Comparison of ENCODE assay signal across 15 cellular contexts in the genomic region with DNA sequence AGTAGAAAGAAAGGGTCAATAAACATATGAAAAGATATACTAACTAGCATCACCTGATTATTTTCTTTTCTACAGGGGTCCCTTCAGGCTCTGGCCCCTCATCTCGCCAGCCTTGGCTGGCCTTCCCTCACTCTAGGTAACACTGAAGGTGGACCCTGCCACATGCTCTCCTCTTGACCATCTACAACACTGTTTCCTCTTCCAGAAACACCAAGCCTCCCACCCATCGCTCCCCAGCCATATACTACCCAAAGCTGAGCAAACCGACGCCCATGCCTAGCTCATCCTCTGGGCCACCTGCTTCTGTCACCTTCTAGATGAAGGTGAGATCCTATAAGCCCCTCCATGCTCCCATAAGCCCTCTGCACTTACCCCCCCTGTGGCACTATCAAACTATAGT. TPM values are rescaled to one million over a fixed set of nuclear protein-coding genes. Genes with fewer than 3 reads are reported as not detected.
DNase-seq lines count a peak whose midpoint lies in the region; ATAC-seq and TF ChIP-seq lines count a peak whose summit lies in the region.
"Had no signal": no experiment of that assay in that cellular context is flagged by ENCODE, and none has a peak within 500 bp of the region (broad histone marks: within the 10 kb centered on the region; RNA-seq: fewer than 3 reads in every experiment).

No MANE protein-coding gene starts in this region.

- no peak for ATAC-seq in activated CD8-positive, alpha-beta T cell treated with anti-CD3 and anti-CD28 coated beads, Interleukin-2, amount 10 ng/mL, durations not matched to agents 7 days and 5 days
- ATAC-seq in esophagus mucosa, result peak; percentile 23
- ATAC-seq in GM18519 (IDR thresholded peaks at IDR 0.05; ENCODE audit: low FRiP score, unreplicated experiment), result no peak
- ATAC-seq in activated naive CD4-positive, alpha-beta T cell treated with anti-CD3 and anti-CD28 coated beads, Interleukin-2, amount 50 U/mL, for 72 hours, result no peak
- ATAC-seq: PC-3 had no signal

- POLR2A ChIA-PET in Caco-2 (lab: Charles Lee), result no interaction called here
- POLR2A ChIA-PET in activated CD8-positive, alpha-beta T cell treated with anti-CD3 and anti-CD28 coated beads, Interleukin-2, amount 10 ng/mL, durations not matched to agents 7 days and 5 days (lab: Charles Lee), result no interaction called here
- POLR2A ChIA-PET in activated CD4-positive, alpha-beta memory T cell treated with anti-CD3 and anti-CD28 coated beads for 36 hours (lab: Charles Lee), result interaction anchor here (0.8 kb wide), 1 partner anchor 14 kb away, joined by 3 read pairs; no protein-coding TSS in a partner anchor

- no peaks in the 10 kb centered on the region for H3K27me3 Mint-ChIP-seq in Caco-2 (ENCODE audit: insufficient read depth, unreplicated experiment)
- no peaks in the 10 kb centered on the region for H3K27me3 Mint-ChIP-seq in activated CD8-positive, alpha-beta T cell treated with anti-CD3 and anti-CD28 coated beads, Interleukin-2, amount 10 ng/mL, durations not matched to agents 7 days and 5 days (ENCODE audit: low read depth)
- H3K27me3 Mint-ChIP-seq in activated CD4-positive, alpha-beta memory T cell treated with anti-CD3 and anti-CD28 coated beads for 36 hours, result no peaks in the 10 kb centered on the region

- DNase-seq in Caco-2, result no peak
- DNase-seq in activated CD8-positive, alpha-beta T cell treated with anti-CD3 and anti-CD28 coated beads, Interleukin-2, amount 10 ng/mL, durations not matched to agents 7 days and 5 days, result no peak
- DNase-seq in activated CD4-positive, alpha-beta memory T cell treated with anti-CD3 and anti-CD28 coated beads for 36 hours, result no peak
- DNase-seq in activated naive CD4-positive, alpha-beta T cell treated with anti-CD3 and anti-CD28 coated beads, Interleukin-2, amount 50 U/mL, for 72 hours (ENCODE audit: low spot score in 2 of 2), result no peak
- DNase-seq: AML-193, GOT3, NCI-H1048, NCI-H1436 treated with DMSO at 0.1 percent for 48 hours, NCI-H2081, NCI-H774, PC-3 had no signal

- H3K9me3 ChIP-seq in Caco-2, result no peaks in the 10 kb centered on the region

- CTCF ChIA-PET in Caco-2 (lab: Charles Lee), result no interaction called here
- CTCF ChIA-PET in activated CD8-positive, alpha-beta T cell treated with anti-CD3 and anti-CD28 coated beads, Interleukin-2, amount 10 ng/mL, durations not matched to agents 7 days and 5 days (lab: Charles Lee), result interaction anchor here (1.1 to 1.6 kb wide), 3 partner anchors 10 to 64 kb away, joined by 3 to 5 read pairs (median 3); no protein-coding TSS in a partner anchor
- CTCF ChIA-PET in activated CD4-positive, alpha-beta memory T cell treated with anti-CD3 and anti-CD28 coated beads for 36 hours (lab: Charles Lee), result interaction anchor here (0.6 to 1.6 kb wide), 5 partner anchors 10 to 277 kb away, joined by 4 to 11 read pairs (median 5); no protein-coding TSS in a partner anchor

- no TSS peak for BruUV-seq in Caco-2 (replicated peaks; lab: Mats Ljungman, UMichigan)

- peak overlapping the region; percentile 47 for H3K27ac ChIP-seq in 22Rv1
- H3K27ac ChIP-seq: KMS-11 had no signal

- intact Hi-C loops in Caco-2 (cut with micrococcal nuclease; ENCODE audit: unreplicated experiment), result no loop called here
- intact Hi-C loops in activated CD4-positive, alpha-beta memory T cell treated with anti-CD3 and anti-CD28 coated beads for 36 hours (cut with micrococcal nuclease), result no loop called here

- no peaks in the 10 kb centered on the region for H3K9me3 Mint-ChIP-seq in Caco-2 (ENCODE audit: unreplicated experiment)
- H3K9me3 Mint-ChIP-seq in activated CD8-positive, alpha-beta T cell treated with anti-CD3 and anti-CD28 coated beads, Interleukin-2, amount 10 ng/mL, durations not matched to agents 7 days and 5 days (ENCODE audit: insufficient read depth), result no peaks in the 10 kb centered on the region
- H3K9me3 Mint-ChIP-seq in activated CD4-positive, alpha-beta memory T cell treated with anti-CD3 and anti-CD28 coated beads for 36 hours, result no peaks in the 10 kb centered on the region
- no peaks in the 10 kb centered on the region for H3K9me3 Mint-ChIP-seq in activated naive CD4-positive, alpha-beta T cell treated with anti-CD3 and anti-CD28 coated beads, Interleukin-2, amount 50 U/mL, for 72 hours

- no peaks in the 10 kb centered on the region for H3K4me1 ChIP-seq in Caco-2

- H3K27ac Mint-ChIP-seq in Caco-2 (ENCODE audit: unreplicated experiment), result peak overlapping the region; percentile 8
- H3K27ac Mint-ChIP-seq in activated CD8-positive, alpha-beta T cell treated with anti-CD3 and anti-CD28 coated beads, Interleukin-2, amount 10 ng/mL, durations not matched to agents 7 days and 5 days, result peak overlapping the region; percentile 20
- no peak overlapping the region for H3K27ac Mint-ChIP-seq in activated CD4-positive, alpha-beta memory T cell treated with anti-CD3 and anti-CD28 coated beads for 36 hours
- peak overlapping the region in 1 of 2 donors; percentile 57 for H3K27ac Mint-ChIP-seq in activated naive CD4-positive, alpha-beta T cell treated with anti-CD3 and anti-CD28 coated beads, Interleukin-2, amount 50 U/mL, for 72 hours

- H3K27me3 ChIP-seq in Caco-2 (replicated peaks; ENCODE audit: control insufficient read depth, insufficient read depth, low read length), result no peaks in the 10 kb centered on the region

- TF ChIP-seq CTCF in 22Rv1 (IDR thresholded peaks at IDR 0.05), result no peak
- no peak for TF ChIP-seq CTCF in Caco-2 (IDR thresholded peaks at IDR 0.05; ENCODE audit: insufficient read depth in 1 of 2, low read depth in 1 of 2, low read length in 1 of 2, severe bottlenecking in 1 of 2, unreplicated experiment in 1 of 2)

- peaks cover 1% of the 10 kb centered on the region for H3K36me3 ChIP-seq in Caco-2 (ENCODE audit: control insufficient read depth, insufficient read depth, low read length)

- peaks cover 68% of the 10 kb centered on the region for H3K36me3 Mint-ChIP-seq in Caco-2 (ENCODE audit: insufficient read depth, unreplicated experiment)
- H3K36me3 Mint-ChIP-seq in activated CD8-positive, alpha-beta T cell treated with anti-CD3 and anti-CD28 coated beads, Interleukin-2, amount 10 ng/mL, durations not matched to agents 7 days and 5 days (ENCODE audit: low read depth), result peaks cover 64% of the 10 kb centered on the region
- H3K36me3 Mint-ChIP-seq in activated CD4-positive, alpha-beta memory T cell treated with anti-CD3 and anti-CD28 coated beads for 36 hours, result peaks cover 28% of the 10 kb centered on the region
- H3K36me3 Mint-ChIP-seq in activated naive CD4-positive, alpha-beta T cell treated with anti-CD3 and anti-CD28 coated beads, Interleukin-2, amount 50 U/mL, for 72 hours, result peaks cover 5 to 7% of the 10 kb centered on the region in 2 donors

- H3K4me3 Mint-ChIP-seq in Caco-2 (ENCODE audit: unreplicated experiment), result no peak overlapping the region
- no peak overlapping the region for H3K4me3 Mint-ChIP-seq in activated CD8-positive, alpha-beta T cell treated with anti-CD3 and anti-CD28 coated beads, Interleukin-2, amount 10 ng/mL, durations not matched to agents 7 days and 5 days
- no peak overlapping the region for H3K4me3 Mint-ChIP-seq in activated CD4-positive, alpha-beta memory T cell treated with anti-CD3 and anti-CD28 coated beads for 36 hours

- H3K4me1 Mint-ChIP-seq in Caco-2 (ENCODE audit: low read depth, unreplicated experiment), result no peaks in the 10 kb centered on the region
- peaks cover 5% of the 10 kb centered on the region for H3K4me1 Mint-ChIP-seq in activated CD8-positive, alpha-beta T cell treated with anti-CD3 and anti-CD28 coated beads, Interleukin-2, amount 10 ng/mL, durations not matched to agents 7 days and 5 days (ENCODE audit: low read depth)
- H3K4me1 Mint-ChIP-seq in activated CD4-positive, alpha-beta memory T cell treated with anti-CD3 and anti-CD28 coated beads for 36 hours (ENCODE audit: low read depth), result no peaks in the 10 kb centered on the region

- H3K4me3 ChIP-seq in Caco-2 (ENCODE audit: low read depth, low read length), result no peak overlapping the region

RNA-seq across cellular contexts. Expression of a gene that starts 14.8 kb away (rescaled TPM):
- total RNA-seq in Caco-2 (2022) (106 and 115 TPM in 2 replicates), esophagus mucosa (68.2 TPM)
- 100 to 1,000 TPM; 135 to 147 TPM for total RNA-seq in activated CD8-positive, alpha-beta T cell treated with anti-CD3 and anti-CD28 coated beads, Interleukin-2, amount 10 ng/mL, durations not matched to agents 7 days and 5 days
- total RNA-seq in activated CD4-positive, alpha-beta memory T cell treated with anti-CD3 and anti-CD28 coated beads for 36 hours, result 100 to 1,000 TPM; 112 to 120 TPM
- total RNA-seq in activated naive CD4-positive, alpha-beta T cell treated with anti-CD3 and anti-CD28 coated beads, Interleukin-2, amount 50 U/mL, for 72 hours, result 100 to 1,000 TPM in 1 of 2 donors, 10 to 100 TPM in 1; 95.5 to 125 TPM

RNA-seq across cellular contexts. Expression of a gene that starts 40.9 kb away (rescaled TPM):
- total RNA-seq in Caco-2 (2022) (26.9 and 31.0 TPM in 2 replicates), esophagus mucosa (17.5 TPM)
- 10 to 100 TPM; 32.2 to 32.7 TPM for total RNA-seq in activated CD8-positive, alpha-beta T cell treated with anti-CD3 and anti-CD28 coated beads, Interleukin-2, amount 10 ng/mL, durations not matched to agents 7 days and 5 days
- 10 to 100 TPM; 22.0 to 22.4 TPM for total RNA-seq in activated CD4-positive, alpha-beta memory T cell treated with anti-CD3 and anti-CD28 coated beads for 36 hours
- 10 to 100 TPM; 15.0 to 27.7 TPM for total RNA-seq in activated naive CD4-positive, alpha-beta T cell treated with anti-CD3 and anti-CD28 coated beads, Interleukin-2, amount 50 U/mL, for 72 hours
